In the genomic region with DNA sequence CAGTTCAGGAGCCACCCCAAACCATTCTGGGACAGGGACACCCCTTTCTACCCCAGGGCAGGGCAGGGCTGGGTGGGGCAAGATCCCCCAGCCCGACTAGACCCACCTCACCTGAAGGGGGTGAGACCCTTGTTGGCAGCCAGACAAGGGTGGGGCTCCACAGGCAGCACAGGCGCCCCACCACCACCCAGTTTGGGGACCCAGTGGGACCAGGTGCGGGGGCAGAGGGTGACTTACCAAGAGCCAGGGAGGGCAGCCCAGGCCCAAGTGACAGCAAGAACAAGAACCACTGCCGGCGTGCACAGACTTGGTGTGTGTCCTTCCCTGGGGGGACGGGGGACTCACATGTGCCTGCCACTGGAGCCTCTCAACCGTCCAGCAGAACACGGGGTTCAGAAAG, we compare ENCODE assay signal across 25 cellular contexts. TPM values are rescaled to one million over a fixed set of nuclear protein-coding genes. Genes with fewer than 3 reads are reported as not detected.
"Had no signal": no experiment of that assay in that cellular context is flagged by ENCODE, and none has a peak within 500 bp of the region (broad histone marks: within the 10 kb centered on the region; RNA-seq: fewer than 3 reads in every experiment).

No MANE protein-coding gene starts in this region.

- H3K4me3 ChIP-seq: colonic mucosa, esophagus squamous epithelium, psoas muscle, spleen, thoracic aorta had no signal

- DNase-seq: activated CD4-positive, alpha-beta T cell treated with anti-CD3 and anti-CD28 coated beads, Interleukin-2, amount 50 U/mL, for 48 hours; activated CD8-positive, alpha-beta memory T cell treated with anti-CD3 and anti-CD28 coated beads, Interleukin-2, amount 10 ng/mL, durations not matched to agents 7 days and 5 days; activated effector memory CD4-positive, alpha-beta T cell treated with anti-CD3 and anti-CD28 coated beads, Interleukin-2, amount 50 U/mL, for 16 hours; activated T-cell treated with anti-CD3 and anti-CD28 coated beads, Interleukin-2, amount 50 U/mL, for 1 hour; amygdala; central memory CD4-positive, alpha-beta T cell; colonic mucosa; effector CD4-positive, alpha-beta T cell; esophagus squamous epithelium; kidney glomerular epithelial cell; psoas muscle; spleen; stimulated activated naive CD8-positive, alpha-beta T cell treated with anti-CD3 and anti-CD28 coated beads, Interleukin-15, amount 100 ng/mL, for 72 hours; T-helper 17 cell; WERI-Rb-1 had no signal

- H3K27me3 Mint-ChIP-seq: activated naive CD8-positive, alpha-beta T cell had no signal

- H3K4me1 Mint-ChIP-seq: activated CD8-positive, alpha-beta memory T cell treated with anti-CD3 and anti-CD28 coated beads, Interleukin-2, amount 10 ng/mL, durations not matched to agents 7 days and 5 days; brain had no signal

- ATAC-seq: activated CD8-positive, alpha-beta memory T cell treated with anti-CD3 and anti-CD28 coated beads, Interleukin-2, amount 10 ng/mL, durations not matched to agents 7 days and 5 days; psoas muscle; sciatic nerve; stimulated activated naive CD8-positive, alpha-beta T cell treated with anti-CD3 and anti-CD28 coated beads, Interleukin-15, amount 100 ng/mL, for 72 hours; T-helper 17 cell had no signal

- H3K4me3 Mint-ChIP-seq: activated CD8-positive, alpha-beta memory T cell treated with anti-CD3 and anti-CD28 coated beads, Interleukin-2, amount 10 ng/mL, durations not matched to agents 7 days and 5 days; T-helper 17 cell had no signal

- H3K27ac Mint-ChIP-seq: activated CD8-positive, alpha-beta memory T cell treated with anti-CD3 and anti-CD28 coated beads, Interleukin-2, amount 10 ng/mL, durations not matched to agents 7 days and 5 days; activated naive CD8-positive, alpha-beta T cell; brain; T-helper 17 cell had no signal

- H3K9me3 ChIP-seq: colonic mucosa, esophagus squamous epithelium, psoas muscle, spleen, thoracic aorta had no signal

- H3K9me3 Mint-ChIP-seq: stimulated activated naive CD8-positive, alpha-beta T cell treated with anti-CD3 and anti-CD28 coated beads, Interleukin-15, amount 100 ng/mL, for 72 hours had no signal

- H3K36me3 Mint-ChIP-seq: activated CD8-positive, alpha-beta memory T cell treated with anti-CD3 and anti-CD28 coated beads, Interleukin-2, amount 10 ng/mL, durations not matched to agents 7 days and 5 days; activated naive CD8-positive, alpha-beta T cell; brain had no signal

- H3K36me3 ChIP-seq: colonic mucosa, esophagus squamous epithelium, spleen, thoracic aorta, WERI-Rb-1 had no signal

- H3K27ac ChIP-seq: colonic mucosa, esophagus squamous epithelium, psoas muscle, spleen, thoracic aorta, WERI-Rb-1 had no signal

RNA-seq across cellular contexts. Expression of a gene that starts 2.2 kb away (rescaled TPM):
- polyA plus RNA-seq: neural cell had no signal

RNA-seq across cellular contexts. Expression of a gene that starts 3.1 kb away (rescaled TPM):
- total RNA-seq: colonic mucosa, esophagus squamous epithelium, fibroblast of villous mesenchyme, lower leg skin, mesenteric fat pad, osteoblast, psoas muscle, sciatic nerve, T-helper 17 cell, thoracic aorta, urinary bladder had no signal
- polyA plus RNA-seq: neural cell, psoas muscle, urinary bladder had no signal
